ENCODE assay signal across 1 cellular context in genomic region chr19:49106648-49107135, GRCh38.
TF ChIP-seq lines count a peak whose summit lies in the region.

No MANE protein-coding gene starts in this region.

TF ChIP-seq in HepG2, 621 proteins besides CTCF, POLR2A, EP300 and RAD21:
- TF ChIP-seq BORCS8-MEF2B (CRISPR knock-in tag; IDR thresholded peaks at IDR 0.05), result 0 out of 2 replicates have a peak, but pooled peaks have one; percentile 37
- TF ChIP-seq NR0B2 (CRISPR knock-in tag; IDR thresholded peaks at IDR 0.05), result peak; percentile 42; the same call in 1 of the 2 replicates
- peak; percentile 77 for TF ChIP-seq RBM22 (optimal IDR thresholded peaks at IDR 0.05; ENCODE audit: low read length)
- peak; percentile 78 for TF ChIP-seq XRCC5 (optimal IDR thresholded peaks at IDR 0.05; ENCODE audit: low read length)
- peak; percentile 38; the same call in 1 of the 2 replicates for TF ChIP-seq SALL1 (CRISPR knock-in tag; IDR thresholded peaks at IDR 0.05)
- TF ChIP-seq AKAP8 (CRISPR knock-in tag; IDR thresholded peaks at IDR 0.05), result 0 out of 2 replicates have a peak, but pooled peaks have one; percentile 39
- no peak for TF ChIP-seq HHEX (CRISPR knock-in tag; IDR thresholded peaks at IDR 0.05)
- TF ChIP-seq KLF13 (CRISPR knock-in tag; IDR thresholded peaks at IDR 0.05), result 0 out of 2 replicates have a peak, but pooled peaks have one; percentile 14
- no peak for TF ChIP-seq ARID2 (CRISPR knock-in tag; IDR thresholded peaks at IDR 0.05; ENCODE audit: borderline replicate concordance)
- TF ChIP-seq KDM4B (CRISPR knock-in tag; IDR thresholded peaks at IDR 0.05), result 0 out of 2 replicates have a peak, but pooled peaks have one; percentile 22
- TF ChIP-seq NFE2L2 (IDR thresholded peaks at IDR 0.05; ENCODE audit: low read length), result peak; percentile 51; the same call in 1 of the 2 replicates
- TF ChIP-seq MYC (CRISPR knock-in tag; IDR thresholded peaks at IDR 0.05; ENCODE audit: borderline replicate concordance), result no peak
- TF ChIP-seq STAG1 (CRISPR knock-in tag; IDR thresholded peaks at IDR 0.05), result peak; percentile 45
- 0 out of 2 replicates have a peak, but pooled peaks have one; percentile 24 for TF ChIP-seq POLR2AphosphoS5 (IDR thresholded peaks at IDR 0.05; ENCODE audit: low read depth, low read length)
- TF ChIP-seq MTF2 (CRISPR knock-in tag; IDR thresholded peaks at IDR 0.05; ENCODE audit: borderline replicate concordance), result no peak
- TF ChIP-seq HMGXB4 (CRISPR knock-in tag; IDR thresholded peaks at IDR 0.05; ENCODE audit: borderline replicate concordance in 1 of 2, low read depth in 1 of 2), result peak in 1 of 2 experiments; percentile 32; a peak in 1 of 4 replicates
- TF ChIP-seq REPIN1 (CRISPR knock-in tag; IDR thresholded peaks at IDR 0.05; ENCODE audit: borderline replicate concordance, low read depth), result 0 out of 2 replicates have a peak, but pooled peaks have one; percentile 30
- TF ChIP-seq KDM2A (CRISPR knock-in tag; IDR thresholded peaks at IDR 0.05; ENCODE audit: borderline replicate concordance, low read depth), result peak; percentile 33; the same call in 1 of the 2 replicates
- TF ChIP-seq ZNF687 (CRISPR knock-in tag; IDR thresholded peaks at IDR 0.05), result peak; percentile 26; the same call in 1 of the 2 replicates
- no peak for TF ChIP-seq ZFYVE20 (CRISPR knock-in tag; IDR thresholded peaks at IDR 0.05; ENCODE audit: borderline replicate concordance, low read depth)
- TF ChIP-seq ZNF788 (CRISPR knock-in tag; IDR thresholded peaks at IDR 0.05; ENCODE audit: borderline replicate concordance), result 0 out of 2 replicates have a peak, but pooled peaks have one; percentile 26
- peak; percentile 31; the same call in 1 of the 2 replicates for TF ChIP-seq ZBTB33 (CRISPR knock-in tag; IDR thresholded peaks at IDR 0.05)
- 0 out of 2 replicates have a peak, but pooled peaks have one; percentile 19 for TF ChIP-seq ZFP41 (CRISPR knock-in tag; IDR thresholded peaks at IDR 0.05; ENCODE audit: borderline replicate concordance)
- TF ChIP-seq ZFP91 (CRISPR knock-in tag; IDR thresholded peaks at IDR 0.05; ENCODE audit: borderline replicate concordance), result peak; percentile 47; the same call in 1 of the 2 replicates
